ENCODE assay signal across 8 cellular contexts in the genomic region with DNA sequence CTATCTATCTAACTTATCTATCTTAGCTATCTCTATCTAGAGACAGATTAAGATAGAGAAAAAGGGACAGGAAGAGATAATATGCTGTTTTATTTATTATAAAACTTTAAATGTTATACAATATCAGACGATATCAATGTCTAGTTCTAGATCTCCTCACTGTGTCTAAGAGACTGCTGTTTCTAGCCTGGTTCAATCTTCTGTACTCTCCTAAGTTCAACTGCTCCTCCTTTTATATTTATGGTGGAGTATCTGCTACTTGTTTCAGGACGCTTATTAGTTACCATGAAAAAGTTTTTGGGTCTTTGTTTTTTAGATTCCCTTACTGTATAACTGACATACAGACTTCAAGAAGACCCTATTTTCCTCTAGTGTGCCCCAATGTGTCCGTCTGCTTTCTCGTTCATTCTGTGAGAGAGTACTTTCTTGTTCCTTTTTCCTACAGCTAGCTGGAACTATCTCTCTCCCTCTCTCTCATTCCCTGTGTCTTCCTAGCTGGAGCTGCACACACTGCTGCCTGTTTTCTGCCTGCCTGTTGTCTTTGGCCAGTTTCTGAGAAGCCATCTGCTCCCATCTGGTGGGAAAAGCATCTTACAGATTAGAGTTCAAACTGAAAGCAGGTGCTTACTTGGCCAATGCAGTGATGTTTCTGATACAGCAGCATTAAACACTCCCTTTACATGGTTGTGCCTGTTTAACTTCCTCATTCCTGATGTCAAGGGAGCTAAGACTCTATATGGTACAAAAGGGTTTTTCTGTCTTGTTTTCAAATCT. TPM values are rescaled to one million over a fixed set of nuclear protein-coding genes. Genes with fewer than 3 reads are reported as not detected.
DNase-seq lines count a peak whose midpoint lies in the region; ATAC-seq and TF ChIP-seq lines count a peak whose summit lies in the region.

No MANE protein-coding gene starts in this region.

- H3K27me3 Mint-ChIP-seq in dendritic cell treated with granulocyte-macrophage colony-stimulating factor and Interleukin-4, amounts not matched to agents 40 ng/mL and 50 ng/mL, for 4 days = no peaks in the 10 kb centered on the region
- no peaks in the 10 kb centered on the region for H3K27me3 Mint-ChIP-seq in progenitor cell of endocrine pancreas

- H3F3A ChIP-seq in GM23248 (ENCODE audit: insufficient read depth) = peaks cover 6% of the 10 kb centered on the region

- H3K9me3 Mint-ChIP-seq in dendritic cell treated with granulocyte-macrophage colony-stimulating factor and Interleukin-4, amounts not matched to agents 40 ng/mL and 50 ng/mL, for 4 days = no peaks in the 10 kb centered on the region
- no peaks in the 10 kb centered on the region for H3K9me3 Mint-ChIP-seq in progenitor cell of endocrine pancreas (ENCODE audit: low read depth)

- peak overlapping the region; percentile 51 for H3K4me2 ChIP-seq in GM23248 (ENCODE audit: unreplicated experiment)

- no peaks in the 10 kb centered on the region for H4K20me1 ChIP-seq in GM23248 (ENCODE audit: insufficient read depth)

- no peaks in the 10 kb centered on the region for H3K79me2 ChIP-seq in GM23248 (ENCODE audit: insufficient read depth)

- no peaks in the 10 kb centered on the region for H3K9me3 ChIP-seq in GM23248 (ENCODE audit: low read depth)

- no peak overlapping the region for H3K9ac ChIP-seq in GM23248

- no peak for TF ChIP-seq POLR2A in GM18505 (IDR thresholded peaks at IDR 0.05; ENCODE audit: borderline replicate concordance, extremely low read depth, insufficient read depth, insufficient read length)

- peak overlapping the region; percentile 7 for H3K27ac Mint-ChIP-seq in dendritic cell treated with granulocyte-macrophage colony-stimulating factor and Interleukin-4, amounts not matched to agents 40 ng/mL and 50 ng/mL, for 4 days
- no peak overlapping the region for H3K27ac Mint-ChIP-seq in progenitor cell of endocrine pancreas

- H3K36me3 ChIP-seq in GM23248 (ENCODE audit: low read depth) = no peaks in the 10 kb centered on the region

- no peaks in the 10 kb centered on the region for H3K27me3 ChIP-seq in GM23248 (replicated peaks; ENCODE audit: insufficient read depth)

- peak overlapping the region; percentile 37; the same call in 1 of the 2 replicates for H3K4me3 ChIP-seq in GM23248

- in situ Hi-C loops in GM23248 (cut with MboI) = no loop called here

- DNase-seq in GM23248 (no peak), NCI-H2171 treated with DMSO at 0.1 percent for 48 hours (lab: John Stamatoyannopoulos, UW) (peak; percentile 79), progenitor cell of endocrine pancreas (ENCODE audit: low spot score, unreplicated experiment) (no peak)
- no peak for DNase-seq in stimulated activated CD4-positive, alpha-beta T cell treated with anti-CD3 and anti-CD28 coated beads, Interleukin-15, amount 100 ng/mL, for 24 hours

- 10 to 11% methylated on average over 4 of the region's 4 CpGs for WGBS in GM23248 (ENCODE audit: low coverage in 1 of 2, low lambda C conversion rate in 2 of 2, missing lambda C conversion rate in 2 of 2), 2 experiments

- peak overlapping the region; percentile 57 for H3K4me3 Mint-ChIP-seq in dendritic cell treated with granulocyte-macrophage colony-stimulating factor and Interleukin-4, amounts not matched to agents 40 ng/mL and 50 ng/mL, for 4 days
- H3K4me3 Mint-ChIP-seq in progenitor cell of endocrine pancreas (ENCODE audit: low read depth) = no peak overlapping the region

- peaks cover 11% of the 10 kb centered on the region for H3K4me1 Mint-ChIP-seq in dendritic cell treated with granulocyte-macrophage colony-stimulating factor and Interleukin-4, amounts not matched to agents 40 ng/mL and 50 ng/mL, for 4 days (ENCODE audit: low read depth)
- peaks cover 3% of the 10 kb centered on the region for H3K4me1 Mint-ChIP-seq in progenitor cell of endocrine pancreas (ENCODE audit: low read depth)

- no peaks in the 10 kb centered on the region for H3K9me2 ChIP-seq in GM23248 (ENCODE audit: insufficient read depth)

- peak overlapping the region; percentile 48 for H2AFZ ChIP-seq in GM23248

- intact Hi-C loops in dendritic cell treated with granulocyte-macrophage colony-stimulating factor and Interleukin-4, amounts not matched to agents 40 ng/mL and 50 ng/mL, for 4 days (cut with micrococcal nuclease) = loop anchor here (5.0 kb wide), 1 partner anchor 49 kb away; a partner anchor contains a TSS

- peak; percentile 63 for ATAC-seq in GM18505 (IDR thresholded peaks at IDR 0.05; ENCODE audit: unreplicated experiment)
- no peak for ATAC-seq in GM18520 (IDR thresholded peaks at IDR 0.05; ENCODE audit: unreplicated experiment)
- no peak for ATAC-seq in GM19328 (IDR thresholded peaks at IDR 0.05; ENCODE audit: unreplicated experiment)

- no peak for TF ChIP-seq CTCF in progenitor cell of endocrine pancreas (IDR thresholded peaks at IDR 0.05; ENCODE audit: unreplicated experiment)

- H3K27ac ChIP-seq in GM23248 = no peak overlapping the region

- H3K4me1 ChIP-seq in GM23248 (ENCODE audit: insufficient read depth) = peaks cover 7% of the 10 kb centered on the region

- no peaks in the 10 kb centered on the region for H3K36me3 Mint-ChIP-seq in dendritic cell treated with granulocyte-macrophage colony-stimulating factor and Interleukin-4, amounts not matched to agents 40 ng/mL and 50 ng/mL, for 4 days (ENCODE audit: low read depth)
- H3K36me3 Mint-ChIP-seq in progenitor cell of endocrine pancreas (ENCODE audit: insufficient read depth) = no peaks in the 10 kb centered on the region

RNA-seq across cellular contexts. Expression of a gene that starts 49.4 kb away (rescaled TPM):
- total RNA-seq in GM23248 (2014; rRNA removed; shearing (Covaris generic)) = 17.5 and 22.6 TPM in 2 replicates
- polyA plus RNA-seq in GM23248 (2016; fragmentation: Nextera tagmentation; extraction: Ambion mirVana) = 20.9 and 23.0 TPM in 2 replicates
- 10.9 and 12.6 TPM in 2 replicates for total RNA-seq in progenitor cell of endocrine pancreas
